In the genomic region with DNA sequence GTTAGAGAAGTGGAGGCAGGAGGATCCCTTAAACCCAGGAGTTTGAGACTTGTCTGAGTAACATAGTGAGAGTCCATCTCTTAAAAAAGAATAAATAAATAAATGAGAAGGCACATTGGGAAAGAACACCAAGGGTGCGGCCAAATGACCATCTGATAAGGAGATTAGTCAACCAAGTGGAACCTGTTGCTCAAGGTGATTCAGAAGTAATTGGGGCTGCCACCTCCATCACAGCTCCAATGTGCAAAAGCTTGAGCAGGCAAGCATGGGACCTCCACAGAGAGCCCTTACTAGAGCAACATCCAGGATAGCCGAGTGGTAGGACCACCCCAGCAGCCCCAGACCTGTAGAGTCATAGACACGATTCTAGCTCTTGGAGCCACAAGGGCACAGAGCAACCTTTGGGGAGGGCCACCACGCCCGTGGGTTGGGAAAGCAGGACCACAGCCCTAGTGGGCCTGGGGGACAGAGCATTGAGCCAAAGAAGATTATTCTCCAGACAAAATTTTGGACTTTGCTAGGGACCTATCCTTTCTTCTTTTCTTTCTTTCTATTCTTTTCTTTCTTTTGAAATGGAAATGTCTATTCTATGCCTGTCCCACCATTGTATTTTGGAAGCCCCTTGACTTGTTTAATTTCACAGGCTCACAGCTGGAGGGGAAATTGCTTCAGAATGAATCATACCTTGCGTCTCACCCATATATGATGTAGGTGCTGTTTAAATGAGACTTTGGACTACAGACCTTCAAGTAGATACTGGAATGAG, we compare ENCODE assay signal across 15 cellular contexts. TPM values are rescaled to one million over a fixed set of nuclear protein-coding genes. Genes with fewer than 3 reads are reported as not detected.
DNase-seq lines count a peak whose midpoint lies in the region; ATAC-seq, FAIRE-seq and TF ChIP-seq lines count a peak whose summit lies in the region.
"Had no signal": no experiment of that assay in that cellular context is flagged by ENCODE, and none has a peak within 500 bp of the region (broad histone marks: within the 10 kb centered on the region; RNA-seq: fewer than 3 reads in every experiment).

No MANE protein-coding gene starts in this region.

- no peak overlapping the region for H2AFZ ChIP-seq in KMS-11 (ENCODE audit: low read depth)
- H2AFZ ChIP-seq: GM23338 had no signal

- H3K27ac ChIP-seq in KMS-11 (peak overlapping the region; percentile 90), transverse colon (peak overlapping the region in 3 of 4 donors; percentile 51 to 68 (median 53))
- H3K27ac ChIP-seq: tibial nerve had no signal

- H3K27me3 ChIP-seq in KMS-11 (ENCODE audit: insufficient read depth, low read depth) (no peaks in the 10 kb centered on the region), bronchial epithelial cell (ENCODE audit: control insufficient read depth, insufficient read depth, low read length) (no peaks in the 10 kb centered on the region), transverse colon (no peaks in the 10 kb centered on the region)
- H3K27me3 ChIP-seq: tibial nerve had no signal

- intact Hi-C loops in transverse colon (cut with DNase I; ENCODE audit: low total_unique reads) = no loop called here

- TF ChIP-seq EP300 in transverse colon (IDR thresholded peaks at IDR 0.05; ENCODE audit: low read depth) = no peak

- no peaks in the 10 kb centered on the region for H4K20me1 ChIP-seq in KMS-11 (ENCODE audit: insufficient read depth)

- ATAC-seq in left lobe of liver (peak; percentile 73), HG02970 (IDR thresholded peaks at IDR 0.05; ENCODE audit: low FRiP score, unreplicated experiment) (no peak), HG03521 (IDR thresholded peaks at IDR 0.05; ENCODE audit: unreplicated experiment) (no peak)
- ATAC-seq: GM23338 had no signal

- TF ChIP-seq CTCF in KMS-11 (conservative IDR thresholded peaks at IDR 0.05; ENCODE audit: low read depth, low read length) (no peak), bronchial epithelial cell (IDR thresholded peaks at IDR 0.05; ENCODE audit: insufficient read depth, low read length, severe bottlenecking) (no peak), transverse colon (IDR thresholded peaks at IDR 0.05) (no peak)

- no peak for FAIRE-seq in bronchial epithelial cell (lab: Jason Lieb, UNC)
- FAIRE-seq: GM18507 had no signal

- H3K9me3 ChIP-seq in transverse colon = no peaks in the 10 kb centered on the region
- H3K9me3 ChIP-seq: tibial nerve had no signal

- peaks cover 91% of the 10 kb centered on the region for H3K4me1 ChIP-seq in KMS-11 (ENCODE audit: low read depth, poor library complexity, severe bottlenecking)
- peaks cover 0 to 27% (median 2%) of the 10 kb centered on the region in 4 donors for H3K4me1 ChIP-seq in transverse colon
- H3K4me1 ChIP-seq: tibial nerve had no signal

- H3K4me3 ChIP-seq in KMS-11 (IDR thresholded peaks at IDR 0.05; ENCODE audit: insufficient read depth, low read depth, low read length) (peak overlapping the region; percentile 65), bronchial epithelial cell (ENCODE audit: low read depth, low read length) (no peak overlapping the region), transverse colon (no peak overlapping the region)
- H3K4me3 ChIP-seq: GM23338, tibial nerve had no signal

- no peak for TF ChIP-seq POLR2A in transverse colon (IDR thresholded peaks at IDR 0.05)

- 60 to 79% methylated on average over 1 to 6 of the region's 6 CpGs for WGBS in transverse colon (ENCODE audit: low coverage in 1 of 2), 2 donors

- H3K4me2 ChIP-seq in KMS-11 = peak overlapping the region; percentile 53

- H3K79me2 ChIP-seq in KMS-11 (ENCODE audit: insufficient read depth, low read depth) = peaks cover 56% of the 10 kb centered on the region

- peak overlapping the region; percentile 22; the same call in 1 of the 2 replicates for H3K9ac ChIP-seq in KMS-11

- no peaks in the 10 kb centered on the region for H3K36me3 ChIP-seq in KMS-11 (ENCODE audit: insufficient read depth)
- H3K36me3 ChIP-seq in bronchial epithelial cell (ENCODE audit: control insufficient read depth, insufficient read depth, low read length) = no peaks in the 10 kb centered on the region
- H3K36me3 ChIP-seq in transverse colon = no peaks in the 10 kb centered on the region
- H3K36me3 ChIP-seq: tibial nerve had no signal

- in situ Hi-C loops in transverse colon (cut with MboI; ENCODE audit: low pct_ligation_motif_present in 1 of 4, low pct_unique_long_range_greater_than_20kb in 1 of 4, low sequenced_read_pairs in 3 of 4) = no loop called here

- DNase-seq in bronchial epithelial cell (ENCODE audit: low read depth) = peak; percentile 87
- DNase-seq in left lobe of liver (ENCODE audit: low spot score) = peak; percentile 48
- DNase-seq in transverse colon = peak; percentile 47
- DNase-seq in NCI-H2081 treated with DMSO at 0.1 percent for 48 hours (lab: John Stamatoyannopoulos, UW) = no peak
- DNase-seq: AML-193, cortex of kidney, NCI-H1930, NCI-H510A, retina had no signal

RNA-seq across cellular contexts. Expression of a gene that starts 40.9 kb away (rescaled TPM):
- total RNA-seq in bronchial epithelial cell (25.8 and 37.6 TPM in 2 replicates), left lobe of liver (1.1 TPM), transverse colon (10 to 100 TPM in 3 of 4 donors, 1 to 10 TPM in 1; 1.2 to 25.7 (median 21.7) TPM)
